Comparison of ENCODE assay signal across 14 cellular contexts in the genomic region with DNA sequence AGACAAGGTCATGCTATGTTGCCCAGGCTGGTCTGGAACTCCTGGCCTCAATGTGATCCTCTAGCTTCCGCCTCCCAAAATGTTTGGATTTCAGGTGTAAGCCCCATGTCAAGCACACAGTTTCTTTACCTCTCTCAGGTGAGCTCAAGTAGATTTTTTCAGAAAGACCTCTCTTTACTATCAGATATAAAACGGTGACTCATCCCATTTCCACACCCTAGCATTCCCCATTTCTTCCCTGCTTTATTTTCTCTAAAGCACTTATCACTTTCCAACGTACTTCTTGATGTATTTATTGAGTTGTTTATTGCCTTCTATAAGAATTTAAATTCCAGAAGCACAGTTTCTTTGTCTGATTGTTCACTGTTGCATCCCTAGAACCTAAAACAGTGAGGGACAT.
"Had no signal": no experiment of that assay in that cellular context is flagged by ENCODE, and none has a peak within 500 bp of the region (broad histone marks: within the 10 kb centered on the region; RNA-seq: fewer than 3 reads in every experiment).

No MANE protein-coding gene starts in this region.

- H3K9me3 Mint-ChIP-seq: activated T-cell treated with anti-CD3 and anti-CD28 coated beads, Interleukin-2, amount 50 U/mL, for 24 hours; stimulated activated naive CD8-positive, alpha-beta T cell treated with anti-CD3 and anti-CD28 coated beads, Interleukin-15, amount 100 ng/mL, for 72 hours had no signal

- FAIRE-seq: endothelial cell of umbilical vein, pancreas, urothelium cell line had no signal

- H3K27me3 Mint-ChIP-seq: activated naive CD8-positive, alpha-beta T cell; activated T-cell treated with anti-CD3 and anti-CD28 coated beads, Interleukin-2, amount 50 U/mL, for 24 hours; stimulated activated naive CD8-positive, alpha-beta T cell treated with anti-CD3 and anti-CD28 coated beads, Interleukin-15, amount 100 ng/mL, for 72 hours had no signal

- H3K27ac ChIP-seq: heart left ventricle, left ventricle myocardium inferior, pancreas, thoracic aorta had no signal

- H3K27me3 ChIP-seq: heart left ventricle, pancreas had no signal

- DNase-seq: activated effector memory CD4-positive, alpha-beta T cell treated with Interleukin-2 at 50 U/mL for 16 hours; activated T-cell treated with anti-CD3 and anti-CD28 coated beads, Interleukin-2, amount 50 U/mL, for 24 hours; anterior cingulate cortex; foreskin melanocyte; heart left ventricle; left ventricle myocardium inferior; pancreas; stimulated activated CD4-positive, alpha-beta T cell treated with anti-CD3 and anti-CD28 coated beads, Interleukin-4, amount 100 ng/mL, for 1 hour; stimulated activated CD8-positive, alpha-beta memory T cell treated with anti-CD3 and anti-CD28 coated beads, Interleukin-4, amount 100 ng/mL, for 48 hours; stimulated activated naive CD8-positive, alpha-beta T cell treated with anti-CD3 and anti-CD28 coated beads, Interleukin-15, amount 100 ng/mL, for 72 hours had no signal

- H3K4me3 ChIP-seq: heart left ventricle, left ventricle myocardium inferior, pancreas, thoracic aorta had no signal

- ATAC-seq: heart left ventricle; pancreas; stimulated activated naive CD8-positive, alpha-beta T cell treated with anti-CD3 and anti-CD28 coated beads, Interleukin-15, amount 100 ng/mL, for 72 hours had no signal

- H3K4me3 Mint-ChIP-seq: activated naive CD8-positive, alpha-beta T cell; activated T-cell treated with anti-CD3 and anti-CD28 coated beads, Interleukin-2, amount 50 U/mL, for 24 hours; stimulated activated naive CD8-positive, alpha-beta T cell treated with anti-CD3 and anti-CD28 coated beads, Interleukin-15, amount 100 ng/mL, for 72 hours had no signal

- H3K9me3 ChIP-seq: heart left ventricle, left ventricle myocardium inferior, pancreas, thoracic aorta had no signal

- H3K27ac Mint-ChIP-seq: activated naive CD8-positive, alpha-beta T cell had no signal

- H3K36me3 ChIP-seq: pancreas had no signal
